8 cellular contexts compared by ENCODE assay signal in genomic region chr19:33819875-33820781, GRCh38. TPM values are rescaled to one million over a fixed set of nuclear protein-coding genes. Genes with fewer than 3 reads are reported as not detected.
DNase-seq lines count a peak whose midpoint lies in the region; ATAC-seq and TF ChIP-seq lines count a peak whose summit lies in the region.

No MANE protein-coding gene starts in this region.

- H3K4me1 ChIP-seq in KMS-11 (ENCODE audit: low read depth, poor library complexity, severe bottlenecking) = peaks cover 11% of the 10 kb centered on the region

- no peak overlapping the region for H3K27ac ChIP-seq in KMS-11

- H3K36me3 Mint-ChIP-seq in dendritic cell treated with granulocyte-macrophage colony-stimulating factor and Interleukin-4, amounts not matched to agents 40 ng/mL and 50 ng/mL, for 4 days (ENCODE audit: low read depth) = no peaks in the 10 kb centered on the region

- intact Hi-C loops in dendritic cell treated with granulocyte-macrophage colony-stimulating factor and Interleukin-4, amounts not matched to agents 40 ng/mL and 50 ng/mL, for 4 days (cut with micrococcal nuclease) = loop anchor here (1.0 to 2.0 kb wide), 2 partner anchors 22 to 25 kb away; no protein-coding TSS in a partner anchor
- intact Hi-C loops in lower leg skin (cut with DNase I; ENCODE audit: low total_unique reads) = loop anchor here (5.0 kb wide), 1 partner anchor 643 kb away; no protein-coding TSS in a partner anchor

- peak overlapping the region; percentile 74 for H3K4me3 Mint-ChIP-seq in dendritic cell treated with granulocyte-macrophage colony-stimulating factor and Interleukin-4, amounts not matched to agents 40 ng/mL and 50 ng/mL, for 4 days

- 2 to 4% methylated on average over 40 to 45 of the region's 61 CpGs for WGBS in lower leg skin, 2 donors

- H3K27me3 ChIP-seq in KMS-11 (ENCODE audit: insufficient read depth, low read depth) = no peaks in the 10 kb centered on the region

- H3K79me2 ChIP-seq in KMS-11 (ENCODE audit: insufficient read depth, low read depth) = no peaks in the 10 kb centered on the region

- H3K4me3 ChIP-seq in KMS-11 (IDR thresholded peaks at IDR 0.05; ENCODE audit: insufficient read depth, low read depth, low read length) = no peak overlapping the region
- H3K4me3 ChIP-seq in lower leg skin (ENCODE audit: low read depth, poor library complexity, severe bottlenecking) = no peak overlapping the region

- H3K9me3 Mint-ChIP-seq in dendritic cell treated with granulocyte-macrophage colony-stimulating factor and Interleukin-4, amounts not matched to agents 40 ng/mL and 50 ng/mL, for 4 days = no peaks in the 10 kb centered on the region

- peak overlapping the region; percentile 8; the same call in 1 of the 2 replicates for H3K9ac ChIP-seq in KMS-11

- peaks cover 56% of the 10 kb centered on the region for H3K4me1 Mint-ChIP-seq in dendritic cell treated with granulocyte-macrophage colony-stimulating factor and Interleukin-4, amounts not matched to agents 40 ng/mL and 50 ng/mL, for 4 days (ENCODE audit: low read depth)

- no peak for ATAC-seq in GM18519 (IDR thresholded peaks at IDR 0.05; ENCODE audit: low FRiP score, unreplicated experiment)
- no peak for ATAC-seq in GM18502 (IDR thresholded peaks at IDR 0.05; ENCODE audit: poor library complexity, unreplicated experiment)

- peak overlapping the region; percentile 83 for H3K27ac Mint-ChIP-seq in dendritic cell treated with granulocyte-macrophage colony-stimulating factor and Interleukin-4, amounts not matched to agents 40 ng/mL and 50 ng/mL, for 4 days

- TF ChIP-seq CTCF in KMS-11 (conservative IDR thresholded peaks at IDR 0.05; ENCODE audit: low read depth, low read length) (no peak), lower leg skin (IDR thresholded peaks at IDR 0.05) (no peak)

- no peaks in the 10 kb centered on the region for H3K27me3 Mint-ChIP-seq in dendritic cell treated with granulocyte-macrophage colony-stimulating factor and Interleukin-4, amounts not matched to agents 40 ng/mL and 50 ng/mL, for 4 days

- H4K20me1 ChIP-seq in KMS-11 (ENCODE audit: insufficient read depth) = no peaks in the 10 kb centered on the region

- no peaks in the 10 kb centered on the region for H3K36me3 ChIP-seq in KMS-11 (ENCODE audit: insufficient read depth)

- DNase-seq in Daoy (ENCODE audit: low read depth) (peak; percentile 90), lower leg skin (ENCODE audit: low spot score in 2 of 2) (peak; percentile 91 to 97)
- DNase-seq in activated CD4-positive, alpha-beta T cell treated with anti-CD3 and anti-CD28 coated beads for 1 hour = peak; percentile 20
- peak; percentile 34 to 48 (median 42) for DNase-seq in stimulated activated CD4-positive, alpha-beta T cell treated with anti-CD3 and anti-CD28 coated beads, TNF-alpha, amount 100 ng/mL, for 48 hours (ENCODE audit: low read depth in 3 of 3)

- H3K4me2 ChIP-seq in KMS-11 = peak overlapping the region; percentile 91

- no peak for TF ChIP-seq POLR2A in lower leg skin (IDR thresholded peaks at IDR 0.05)

- peak overlapping the region; percentile 83 for H2AFZ ChIP-seq in KMS-11 (ENCODE audit: low read depth)

RNA-seq across cellular contexts. Expression of gene KCTD15, which starts 23.5 kb away (rescaled TPM):
- total RNA-seq in Daoy (2014; rRNA removed; shearing (Covaris generic)) = 33.3 and 43.3 TPM in 2 replicates
- total RNA-seq in lower leg skin = 100 to 1,000 TPM; 140 to 190 (median 164) TPM

Comparison
In these comparisons a context has a peak if more than half of its experiments do, and no peak if none do; other contexts are left out.
1. DNase-seq: peak in every context shown above with its lines; median percentile 94 in lower leg skin; 90 in Daoy; 42 in stimulated activated CD4-positive, alpha-beta T cell treated with anti-CD3 and anti-CD28 coated beads, TNF-alpha, amount 100 ng/mL, for 48 hours; 20 in activated CD4-positive, alpha-beta T cell treated with anti-CD3 and anti-CD28 coated beads for 1 hour.